In the genomic region with DNA sequence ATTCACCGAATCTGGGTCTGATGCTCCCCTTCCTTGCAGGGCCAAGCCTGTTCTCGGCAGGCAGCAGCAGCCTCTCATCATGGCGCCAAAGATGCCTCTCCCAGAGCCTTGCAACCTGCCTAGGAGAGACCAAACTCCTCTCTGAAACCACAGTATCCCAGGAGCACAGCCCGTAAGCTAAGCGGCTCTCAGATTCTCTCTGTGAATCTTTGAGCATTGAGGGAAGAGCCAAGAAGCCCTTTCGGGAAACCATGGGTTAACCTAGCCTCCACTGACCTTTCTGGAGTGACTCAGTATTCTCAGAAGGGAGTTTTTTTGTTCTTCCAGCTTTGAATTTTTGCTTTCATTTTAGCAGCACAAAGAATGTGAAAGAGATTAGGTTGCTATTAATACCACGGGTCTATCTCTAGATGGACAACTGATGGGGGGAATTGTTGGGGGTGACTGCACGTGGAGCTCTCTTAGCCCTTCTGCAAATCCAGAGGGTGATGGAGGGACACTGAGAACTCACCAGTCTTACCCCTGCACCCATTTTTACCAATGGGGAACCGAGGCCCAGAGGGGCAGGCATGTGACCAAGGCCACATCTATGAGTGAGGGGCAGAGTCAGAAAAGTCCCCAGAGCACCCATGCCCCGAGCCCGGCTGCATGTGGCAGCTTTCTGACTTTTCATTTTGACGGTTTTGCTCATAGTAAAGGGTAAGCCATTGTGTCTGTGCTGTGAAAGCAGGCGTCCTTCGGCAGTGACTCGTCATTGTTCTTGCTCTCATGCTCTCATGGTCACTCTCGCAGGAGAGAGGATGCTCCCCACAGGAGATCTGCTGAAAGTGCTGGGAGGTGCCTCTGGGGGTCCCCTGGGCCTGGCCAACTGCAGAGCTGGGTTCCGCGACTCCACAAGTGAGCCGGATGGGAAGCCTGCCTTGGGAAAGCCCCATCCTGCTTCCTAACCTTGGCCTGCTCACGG, we compare ENCODE assay signal across 8 cellular contexts. TPM values are rescaled to one million over a fixed set of nuclear protein-coding genes. Genes with fewer than 3 reads are reported as not detected.
DNase-seq lines count a peak whose midpoint lies in the region; ATAC-seq and TF ChIP-seq lines count a peak whose summit lies in the region.

No MANE protein-coding gene starts in this region.

- no peaks in the 10 kb centered on the region for H3K79me2 ChIP-seq in mammary epithelial cell (ENCODE audit: insufficient read depth, low read length)

- CTCF ChIA-PET in mammary epithelial cell (lab: Charles Lee; ENCODE audit: low non-redundant PET) = no interaction called here

- no TSS peak for BruUV-seq in mammary epithelial cell (replicated peaks; lab: Mats Ljungman, UMichigan)

- no peaks in the 10 kb centered on the region for H3K36me3 ChIP-seq in mammary epithelial cell (ENCODE audit: insufficient read depth, low read length)
- no peaks in the 10 kb centered on the region for H3K36me3 ChIP-seq in neuron (ENCODE audit: insufficient read depth, low read length)

- no peak for TF ChIP-seq CTCF in mammary epithelial cell (conservative IDR thresholded peaks at IDR 0.05 in 1 of 2, IDR thresholded peaks at IDR 0.05 in 1 of 2; ENCODE audit: extremely low read depth in 1 of 2, insufficient read depth in 1 of 2, low read depth in 1 of 2, low read length in 2 of 2)

- ATAC-seq in GM19043 (IDR thresholded peaks at IDR 0.05; ENCODE audit: low read depth, unreplicated experiment) (peak; percentile 38), HG03442 (IDR thresholded peaks at IDR 0.05; ENCODE audit: unreplicated experiment) (peak; percentile 51)

- H3K4me1 ChIP-seq in mammary epithelial cell (ENCODE audit: insufficient read depth, low read length) = peaks cover 33% of the 10 kb centered on the region
- peaks cover 21% of the 10 kb centered on the region for H3K4me1 ChIP-seq in neuron (ENCODE audit: insufficient read depth, low read length)

- H3K4me3 ChIP-seq in mammary epithelial cell (replicated peaks in 1 of 3; ENCODE audit: insufficient read depth in 1 of 3, low read depth in 2 of 3, low read length in 3 of 3) (no peak overlapping the region), neuron (ENCODE audit: low read length) (no peak overlapping the region)

- WGBS in mammary epithelial cell (ENCODE audit: low coverage, missing lambda C conversion rate) = 93% methylated on average over 18 of the region's 20 CpGs

- dilution Hi-C loops in mammary epithelial cell (cut with HindIII; ENCODE audit: low sequenced_read_pairs) = no loop called here

- no peaks in the 10 kb centered on the region for H4K20me1 ChIP-seq in mammary epithelial cell (ENCODE audit: insufficient read depth, low read length)

- no peaks in the 10 kb centered on the region for H3K9me3 ChIP-seq in mammary epithelial cell (replicated peaks; ENCODE audit: insufficient read depth, low read length)
- H3K9me3 ChIP-seq in neuron (ENCODE audit: low read length) = no peaks in the 10 kb centered on the region

- H3K4me2 ChIP-seq in mammary epithelial cell (ENCODE audit: insufficient read depth, low read depth, low read length) = no peak overlapping the region

- H2AFZ ChIP-seq in mammary epithelial cell (ENCODE audit: low read depth, low read length) (no peak overlapping the region), neuron (ENCODE audit: low read depth, low read length) (peak overlapping the region; percentile 60)

- intact Hi-C loops in mammary epithelial cell (cut with micrococcal nuclease) = no loop called here

- DNase-seq in A172 (ENCODE audit: low spot score) (peak; percentile 73), mammary epithelial cell (peak; percentile 22), COR-L47 (lab: John Stamatoyannopoulos, UW) (no peak), SIG-M5 (lab: John Stamatoyannopoulos, UW) (no peak)
- no peak for DNase-seq in stimulated activated CD4-positive, alpha-beta T cell treated with anti-CD3 and anti-CD28 coated beads, Interleukin-4, amount 100 ng/mL, for 24 hours

- H3K9ac ChIP-seq in mammary epithelial cell (ENCODE audit: insufficient read depth, low read length) = no peak overlapping the region

- no peak overlapping the region for H3K27ac ChIP-seq in mammary epithelial cell (ENCODE audit: insufficient read depth, low read depth, low read length)

- in situ Hi-C loops in mammary epithelial cell (cut with MboI; ENCODE audit: low sequenced_read_pairs in 2 of 2) = loop anchor here in 1 of 2 donors (10.0 kb wide), 1 partner anchor 133 kb away; no protein-coding TSS in a partner anchor

- H3K27me3 ChIP-seq in mammary epithelial cell (ENCODE audit: insufficient read depth, low read length) (no peaks in the 10 kb centered on the region), neuron (ENCODE audit: insufficient read depth, low read length) (no peaks in the 10 kb centered on the region)

RNA-seq across cellular contexts. Expression of gene IRAG1, which starts 36.0 kb away (rescaled TPM):
- total RNA-seq in A172 (2014; rRNA removed; shearing (Covaris generic)) = not detected in 2 replicates
- 1 to 10 TPM in 1 of 2 donors, under 1 TPM in 1; 0.31 to 2.0 TPM for total RNA-seq in mammary epithelial cell
- polyA plus RNA-seq in mammary epithelial cell = 0.14 TPM
- not detected for polyA minus RNA-seq in mammary epithelial cell

Comparison
In these comparisons a context has a peak if more than half of its experiments do, and no peak if none do; other contexts are left out.
1. DNase-seq: peak in A172 (single experiment) and mammary epithelial cell (single experiment); none in stimulated activated CD4-positive, alpha-beta T cell treated with anti-CD3 and anti-CD28 coated beads, Interleukin-4, amount 100 ng/mL, for 24 hours (single experiment), COR-L47 (single experiment) and SIG-M5 (single experiment).